ENCODE assay signal across 25 cellular contexts in the genomic region with DNA sequence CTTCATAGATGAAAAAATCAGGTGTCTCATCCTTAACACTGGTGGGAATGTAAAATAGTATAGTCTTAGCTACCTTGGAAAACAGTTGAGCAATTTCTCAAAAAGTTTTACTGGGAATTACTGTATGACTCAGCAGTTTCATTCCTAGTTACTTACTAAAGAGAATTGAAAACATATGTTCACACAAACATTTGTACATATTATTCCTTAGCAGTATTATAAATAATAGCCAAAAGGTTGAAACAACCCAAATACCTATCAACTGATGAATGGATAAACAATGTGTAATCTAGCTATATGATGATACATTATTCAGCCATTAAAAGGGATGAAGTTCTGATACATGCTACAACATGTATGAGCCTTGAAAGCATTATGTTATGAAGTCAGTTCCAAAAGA. TPM values are rescaled to one million over a fixed set of nuclear protein-coding genes. Genes with fewer than 3 reads are reported as not detected.
DNase-seq lines count a peak whose midpoint lies in the region; ATAC-seq and TF ChIP-seq lines count a peak whose summit lies in the region.
"Had no signal": no experiment of that assay in that cellular context is flagged by ENCODE, and none has a peak within 500 bp of the region (broad histone marks: within the 10 kb centered on the region; RNA-seq: fewer than 3 reads in every experiment).

No MANE protein-coding gene starts in this region.

- H3K4me3 Mint-ChIP-seq in activated CD4-positive, alpha-beta T cell treated with anti-CD3 and anti-CD28 coated beads, Interleukin-2, amount 10 ng/mL, durations not matched to agents 24 days and 14 days: no peak overlapping the region
- H3K4me3 Mint-ChIP-seq: central memory CD8-positive, alpha-beta T cell; mesothelial cell of epicardium; neural progenitor cell; WTC11 had no signal

- intact Hi-C loops in activated CD4-positive, alpha-beta T cell treated with anti-CD3 and anti-CD28 coated beads, Interleukin-2, amount 10 ng/mL, durations not matched to agents 24 days and 14 days (cut with micrococcal nuclease): no loop called here

- H3K9me3 Mint-ChIP-seq in activated CD4-positive, alpha-beta T cell treated with anti-CD3 and anti-CD28 coated beads, Interleukin-2, amount 10 ng/mL, durations not matched to agents 24 days and 14 days: no peaks in the 10 kb centered on the region

- CTCF ChIA-PET in BJ (lab: Yijun Ruan, JAX): interaction anchor here (1.7 kb wide), 1 partner anchor 88 kb away, joined by 6 read pairs; no protein-coding TSS in a partner anchor

- TF ChIP-seq CTCF in BJ (IDR thresholded peaks at IDR 0.05; ENCODE audit: insufficient read depth, low read depth, low read length) (no peak), cardiac fibroblast (IDR thresholded peaks at IDR 0.05; ENCODE audit: low read depth, low read length) (no peak)

- H3K4me1 Mint-ChIP-seq in activated CD4-positive, alpha-beta T cell treated with anti-CD3 and anti-CD28 coated beads, Interleukin-2, amount 10 ng/mL, durations not matched to agents 24 days and 14 days: no peaks in the 10 kb centered on the region
- H3K4me1 Mint-ChIP-seq: central memory CD8-positive, alpha-beta T cell; mesothelial cell of epicardium; neural progenitor cell; WTC11 had no signal

- ATAC-seq in HG02610 (IDR thresholded peaks at IDR 0.05; ENCODE audit: unreplicated experiment): no peak
- no peak for ATAC-seq in HG02981 (IDR thresholded peaks at IDR 0.05; ENCODE audit: unreplicated experiment)
- no peak for ATAC-seq in HG02678 (IDR thresholded peaks at IDR 0.05; ENCODE audit: unreplicated experiment)
- ATAC-seq: heart right ventricle, right cardiac atrium, WTC11 had no signal

- H3K36me3 ChIP-seq in BJ (ENCODE audit: control insufficient read depth, insufficient read depth, low read length): no peaks in the 10 kb centered on the region
- H3K36me3 ChIP-seq: heart right ventricle, neural progenitor cell had no signal

- no peak overlapping the region for H3K27ac Mint-ChIP-seq in activated CD4-positive, alpha-beta T cell treated with anti-CD3 and anti-CD28 coated beads, Interleukin-2, amount 10 ng/mL, durations not matched to agents 24 days and 14 days
- H3K27ac Mint-ChIP-seq: mesothelial cell of epicardium, neural progenitor cell, WTC11 had no signal

- DNase-seq in BJ (ENCODE audit: low read depth) (peak; percentile 79), OCI-M1 (lab: John Stamatoyannopoulos, UW) (peak; percentile 38), cardiac fibroblast (ENCODE audit: low read depth in 2 of 2) (peak; percentile 63 to 79), non-pigmented ciliary epithelial cell (ENCODE audit: low read depth) (peak; percentile 42)
- no peak for DNase-seq in activated CD4-positive, alpha-beta T cell treated with anti-CD3 and anti-CD28 coated beads, Interleukin-2, amount 10 ng/mL, durations not matched to agents 24 days and 14 days
- DNase-seq: activated naive CD4-positive, alpha-beta T cell treated with Interleukin-2 at 50 U/mL for 16 hours; heart right ventricle; KBM-7; kidney; NCI-H1092 treated with DMSO at 0.1 percent for 48 hours; NCI-H2171 treated with DMSO at 0.1 percent for 48 hours; NCI-H82; right cardiac atrium; stimulated activated CD4-positive, alpha-beta T cell treated with anti-CD3 and anti-CD28 coated beads, Interleukin-2, amount 100 ng/mL, for 48 hours; stimulated activated CD8-positive, alpha-beta memory T cell treated with anti-CD3 and anti-CD28 coated beads, Interleukin-4, amount 100 ng/mL, for 48 hours; T-helper 1 cell; testis had no signal

- no peaks in the 10 kb centered on the region for H3K36me3 Mint-ChIP-seq in activated CD4-positive, alpha-beta T cell treated with anti-CD3 and anti-CD28 coated beads, Interleukin-2, amount 10 ng/mL, durations not matched to agents 24 days and 14 days (ENCODE audit: low read depth)
- H3K36me3 Mint-ChIP-seq: mesothelial cell of epicardium, neural progenitor cell had no signal

- no peaks in the 10 kb centered on the region for H3K27me3 ChIP-seq in BJ (ENCODE audit: control insufficient read depth, insufficient read depth, low read length)
- H3K27me3 ChIP-seq: heart right ventricle, neural progenitor cell, testis had no signal

- POLR2A ChIA-PET in BJ (lab: Charles Lee): no interaction called here

- H3K4me3 ChIP-seq in BJ (ENCODE audit: low read depth, low read length): no peak overlapping the region
- no peak overlapping the region for H3K4me3 ChIP-seq in cardiac fibroblast (replicated peaks in 1 of 2; ENCODE audit: low read depth in 2 of 2, low read length in 2 of 2)
- H3K4me3 ChIP-seq: heart right ventricle, neural progenitor cell, testis had no signal

- H3K27me3 Mint-ChIP-seq in activated CD4-positive, alpha-beta T cell treated with anti-CD3 and anti-CD28 coated beads, Interleukin-2, amount 10 ng/mL, durations not matched to agents 24 days and 14 days: no peaks in the 10 kb centered on the region
- H3K27me3 Mint-ChIP-seq: central memory CD8-positive, alpha-beta T cell had no signal

RNA-seq across cellular contexts. Expression of gene RBM46, which starts 41.7 kb away (rescaled TPM):
- 0.01 TPM in 1 of 2 replicates, not detected in the other for polyA plus RNA-seq in BJ (2011; rRNA removed)
- polyA minus RNA-seq in BJ (2011; rRNA and poly(A)+ RNA removed): not detected in 2 replicates
- total RNA-seq in activated CD4-positive, alpha-beta T cell treated with anti-CD3 and anti-CD28 coated beads, Interleukin-2, amount 10 ng/mL, durations not matched to agents 24 days and 14 days: not detected in 2 replicates
- total RNA-seq: Daoy, heart right ventricle, kidney, right cardiac atrium had no signal
- polyA plus RNA-seq: heart right ventricle, right cardiac atrium had no signal
